In the genomic region with DNA sequence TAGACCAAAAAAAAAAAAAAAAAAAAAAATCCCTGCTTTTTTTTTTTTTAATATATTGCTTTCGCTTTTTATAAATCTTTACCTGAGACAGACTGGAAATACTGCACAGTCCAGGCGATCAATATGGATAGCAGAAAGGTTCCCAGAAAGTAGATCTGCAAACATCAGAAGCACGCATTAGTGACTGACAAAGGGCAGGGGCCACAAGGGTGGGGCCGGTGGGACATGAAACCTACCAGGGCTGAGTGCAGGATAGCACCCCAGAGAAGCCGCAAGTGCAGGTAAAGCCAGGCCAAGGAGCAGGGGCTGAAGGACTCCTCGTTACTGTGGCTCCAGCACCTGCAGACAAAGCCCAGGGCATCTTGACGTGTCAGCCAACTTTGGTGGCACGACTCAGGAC, we compare ENCODE assay signal across 27 cellular contexts.
"Had no signal": no experiment of that assay in that cellular context is flagged by ENCODE, and none has a peak within 500 bp of the region (broad histone marks: within the 10 kb centered on the region; RNA-seq: fewer than 3 reads in every experiment).

No MANE protein-coding gene starts in this region.

- ATAC-seq: activated naive CD4-positive, alpha-beta T cell treated with anti-CD3 and anti-CD28 coated beads, Interleukin-2, amount 50 U/mL, for 72 hours; activated T-cell treated with anti-CD3 and anti-CD28 coated beads, Interleukin-2, amount 50 U/mL, for 72 hours; esophagus mucosa had no signal

- H3K9me3 ChIP-seq: ascending aorta, breast epithelium had no signal

- H3K4me3 Mint-ChIP-seq: activated CD4-positive, alpha-beta memory T cell treated with anti-CD3 and anti-CD28 coated beads, Interleukin-2, amount 10 ng/mL, durations not matched to agents 7 days and 5 days; activated CD4-positive, alpha-beta T cell treated with anti-CD3 and anti-CD28 coated beads, Interleukin-2, amount 10 ng/mL, durations not matched to agents 7 days and 5 days; activated naive CD4-positive, alpha-beta T cell treated with anti-CD3 and anti-CD28 coated beads, Interleukin-2, amount 10 ng/mL, durations not matched to agents 7 days and 5 days; activated naive CD8-positive, alpha-beta T cell treated with anti-CD3 and anti-CD28 coated beads, Interleukin-2, amount 10 ng/mL, durations not matched to agents 7 days and 5 days; activated T-cell treated with anti-CD3 and anti-CD28 coated beads, Interleukin-2, amount 50 U/mL, for 24 hours; activated T-cell treated with anti-CD3 and anti-CD28 coated beads, Interleukin-2, amount 50 U/mL, for 72 hours; central memory CD8-positive, alpha-beta T cell; dendritic cell treated with granulocyte-macrophage colony-stimulating factor and Interleukin-4, amounts not matched to agents 40 ng/mL and 50 ng/mL, for 4 days; endodermal cell had no signal

- H3K4me3 ChIP-seq: ascending aorta, breast epithelium, coronary artery, dorsolateral prefrontal cortex had no signal

- H3K9me3 Mint-ChIP-seq: activated CD4-positive, alpha-beta memory T cell treated with anti-CD3 and anti-CD28 coated beads, Interleukin-2, amount 10 ng/mL, durations not matched to agents 7 days and 5 days; activated CD4-positive, alpha-beta T cell treated with anti-CD3 and anti-CD28 coated beads, Interleukin-2, amount 10 ng/mL, durations not matched to agents 7 days and 5 days; activated naive CD4-positive, alpha-beta T cell treated with anti-CD3 and anti-CD28 coated beads, Interleukin-2, amount 10 ng/mL, durations not matched to agents 7 days and 5 days; activated naive CD4-positive, alpha-beta T cell treated with anti-CD3 and anti-CD28 coated beads, Interleukin-2, amount 50 U/mL, for 72 hours; activated T-cell treated with anti-CD3 and anti-CD28 coated beads, Interleukin-2, amount 50 U/mL, for 24 hours; central memory CD8-positive, alpha-beta T cell; dendritic cell treated with granulocyte-macrophage colony-stimulating factor and Interleukin-4, amounts not matched to agents 40 ng/mL and 50 ng/mL, for 4 days; endodermal cell had no signal

- DNase-seq: activated CD4-positive, alpha-beta memory T cell treated with anti-CD3 and anti-CD28 coated beads, Interleukin-2, amount 10 ng/mL, durations not matched to agents 7 days and 5 days; activated CD4-positive, alpha-beta T cell treated with anti-CD3 and anti-CD28 coated beads for 1 hour; activated CD4-positive, alpha-beta T cell treated with anti-CD3 and anti-CD28 coated beads for 4 hours; activated CD4-positive, alpha-beta T cell treated with anti-CD3 and anti-CD28 coated beads, Interleukin-2, amount 10 ng/mL, durations not matched to agents 7 days and 5 days; activated CD4-positive, alpha-beta T cell treated with anti-CD3 and anti-CD28 coated beads, Interleukin-2, amount 50 U/mL, for 4 hours; activated CD8-positive, alpha-beta memory T cell treated with anti-CD3 and anti-CD28 coated beads, Interleukin-2, amount 50 U/mL, for 48 hours; activated gamma-delta T cell; activated naive CD4-positive, alpha-beta T cell; activated naive CD4-positive, alpha-beta T cell treated with anti-CD3 and anti-CD28 coated beads, Interleukin-2, amount 10 ng/mL, durations not matched to agents 7 days and 5 days; activated naive CD8-positive, alpha-beta T cell treated with anti-CD3 and anti-CD28 coated beads, Interleukin-2, amount 10 ng/mL, durations not matched to agents 7 days and 5 days; activated T-cell treated with anti-CD3 and anti-CD28 coated beads for 4 hours; activated T-cell treated with anti-CD3 and anti-CD28 coated beads, Interleukin-2, amount 50 U/mL, for 24 hours; activated T-cell treated with anti-CD3 and anti-CD28 coated beads, Interleukin-2, amount 50 U/mL, for 72 hours; dorsolateral prefrontal cortex; effector memory CD4-positive, alpha-beta T cell; endodermal cell; foreskin fibroblast; glutamatergic neuron; T-helper 2 cell had no signal

- H3K27ac Mint-ChIP-seq: activated CD4-positive, alpha-beta memory T cell treated with anti-CD3 and anti-CD28 coated beads, Interleukin-2, amount 10 ng/mL, durations not matched to agents 7 days and 5 days; activated CD4-positive, alpha-beta T cell treated with anti-CD3 and anti-CD28 coated beads, Interleukin-2, amount 10 ng/mL, durations not matched to agents 7 days and 5 days; activated naive CD4-positive, alpha-beta T cell treated with anti-CD3 and anti-CD28 coated beads, Interleukin-2, amount 10 ng/mL, durations not matched to agents 7 days and 5 days; activated naive CD4-positive, alpha-beta T cell treated with anti-CD3 and anti-CD28 coated beads, Interleukin-2, amount 50 U/mL, for 72 hours; activated naive CD8-positive, alpha-beta T cell treated with anti-CD3 and anti-CD28 coated beads, Interleukin-2, amount 10 ng/mL, durations not matched to agents 7 days and 5 days; activated T-cell treated with anti-CD3 and anti-CD28 coated beads, Interleukin-2, amount 50 U/mL, for 24 hours; activated T-cell treated with anti-CD3 and anti-CD28 coated beads, Interleukin-2, amount 50 U/mL, for 72 hours; dendritic cell treated with granulocyte-macrophage colony-stimulating factor and Interleukin-4, amounts not matched to agents 40 ng/mL and 50 ng/mL, for 4 days; endodermal cell had no signal

- H3K27me3 ChIP-seq: ascending aorta, breast epithelium, dorsolateral prefrontal cortex had no signal

- H3K4me1 ChIP-seq: ascending aorta, breast epithelium had no signal

- H3K36me3 ChIP-seq: ascending aorta, breast epithelium had no signal

- H3K4me1 Mint-ChIP-seq: activated CD4-positive, alpha-beta memory T cell treated with anti-CD3 and anti-CD28 coated beads, Interleukin-2, amount 10 ng/mL, durations not matched to agents 7 days and 5 days; activated CD4-positive, alpha-beta T cell treated with anti-CD3 and anti-CD28 coated beads, Interleukin-2, amount 10 ng/mL, durations not matched to agents 7 days and 5 days; activated naive CD4-positive, alpha-beta T cell treated with anti-CD3 and anti-CD28 coated beads, Interleukin-2, amount 10 ng/mL, durations not matched to agents 7 days and 5 days; activated naive CD8-positive, alpha-beta T cell treated with anti-CD3 and anti-CD28 coated beads, Interleukin-2, amount 10 ng/mL, durations not matched to agents 7 days and 5 days; endodermal cell had no signal

- H3K27me3 Mint-ChIP-seq: activated CD4-positive, alpha-beta memory T cell treated with anti-CD3 and anti-CD28 coated beads, Interleukin-2, amount 10 ng/mL, durations not matched to agents 7 days and 5 days; activated CD4-positive, alpha-beta T cell treated with anti-CD3 and anti-CD28 coated beads, Interleukin-2, amount 10 ng/mL, durations not matched to agents 7 days and 5 days; activated naive CD4-positive, alpha-beta T cell treated with anti-CD3 and anti-CD28 coated beads, Interleukin-2, amount 10 ng/mL, durations not matched to agents 7 days and 5 days; activated naive CD8-positive, alpha-beta T cell treated with anti-CD3 and anti-CD28 coated beads, Interleukin-2, amount 10 ng/mL, durations not matched to agents 7 days and 5 days; activated T-cell treated with anti-CD3 and anti-CD28 coated beads, Interleukin-2, amount 50 U/mL, for 24 hours; brain; central memory CD8-positive, alpha-beta T cell; dendritic cell treated with granulocyte-macrophage colony-stimulating factor and Interleukin-4, amounts not matched to agents 40 ng/mL and 50 ng/mL, for 4 days had no signal

- H3K27ac ChIP-seq: ascending aorta, breast epithelium, coronary artery, dorsolateral prefrontal cortex had no signal
